8 cellular contexts compared by ENCODE assay signal in the genomic region with DNA sequence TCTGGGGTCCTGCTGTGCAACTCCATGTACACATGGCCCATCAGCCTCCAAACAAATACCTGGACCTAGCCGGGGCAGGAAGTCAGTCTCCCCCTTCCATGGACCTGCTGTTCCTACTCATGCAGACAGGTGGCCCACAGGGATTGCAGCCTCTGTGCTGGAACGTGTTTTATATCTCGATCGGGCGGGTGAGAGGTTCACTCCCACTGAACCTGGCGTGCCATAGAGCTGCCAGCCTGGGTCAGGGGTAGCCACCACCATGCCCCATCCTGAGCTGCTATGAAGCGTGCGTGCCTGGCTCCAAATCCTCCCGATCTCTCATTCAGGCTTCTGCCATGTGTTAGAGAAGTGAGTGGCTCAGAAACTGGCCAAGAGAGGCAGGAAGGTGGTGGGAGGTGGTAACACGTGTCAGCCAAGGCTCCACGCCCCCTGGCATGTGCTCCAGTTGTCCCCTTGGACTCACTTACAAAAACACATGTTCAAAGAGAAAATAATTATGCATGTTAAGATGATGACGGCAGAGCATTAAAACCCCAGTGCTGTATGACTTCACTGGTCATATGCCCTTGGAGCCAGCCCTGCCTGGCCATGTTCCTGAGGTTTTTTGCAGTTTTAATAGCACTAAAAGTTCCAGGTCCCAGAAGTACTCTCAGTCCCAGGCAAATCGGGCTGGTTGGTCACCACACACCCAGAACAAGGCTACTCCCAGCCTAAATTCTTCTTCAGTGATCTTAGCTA. TPM values are rescaled to one million over a fixed set of nuclear protein-coding genes. Genes with fewer than 3 reads are reported as not detected.
DNase-seq lines count a peak whose midpoint lies in the region; ATAC-seq, FAIRE-seq and TF ChIP-seq lines count a peak whose summit lies in the region.

No MANE protein-coding gene starts in this region.

- H3K27me3 ChIP-seq in HCT116 (ENCODE audit: insufficient read depth, low read length): no peaks in the 10 kb centered on the region
- no peaks in the 10 kb centered on the region for H3K27me3 ChIP-seq in astrocyte (ENCODE audit: insufficient read depth, low read length)
- no peaks in the 10 kb centered on the region for H3K27me3 ChIP-seq in stomach
- H3K27me3 ChIP-seq in thyroid gland: no peaks in the 10 kb centered on the region

- TF ChIP-seq RAD21 in HCT116 (IDR thresholded peaks at IDR 0.05; ENCODE audit: low read depth): peak; percentile 38

- H4K20me1 ChIP-seq in HCT116 (ENCODE audit: insufficient read depth) (no peaks in the 10 kb centered on the region; the same call in 1 of the 2 replicates), astrocyte (ENCODE audit: insufficient read depth, low read length) (peaks cover 75% of the 10 kb centered on the region)

- H3K9me3 ChIP-seq in HCT116 (ENCODE audit: control insufficient read depth in 1 of 2, insufficient read depth in 1 of 2, low read depth in 1 of 2, low read length in 2 of 2) (no peaks in the 10 kb centered on the region), astrocyte (ENCODE audit: insufficient read depth, low read depth, low read length) (no peaks in the 10 kb centered on the region), stomach (no peaks in the 10 kb centered on the region), thyroid gland (no peaks in the 10 kb centered on the region)

- 53 to 60% (median 55%) methylated on average over 8 to 13 of the region's 13 CpGs for WGBS in stomach, 5 donors
- 68 to 80% methylated on average over 11 to 13 of the region's 13 CpGs for WGBS in thyroid gland, 2 donors

- TF ChIP-seq CTCF in HCT116 (IDR thresholded peaks at IDR 0.05 in 2 of 3, conservative IDR thresholded peaks at IDR 0.05 in 1 of 3; ENCODE audit: borderline replicate concordance in 1 of 3, insufficient read depth in 1 of 3, low read depth in 2 of 3, low read length in 2 of 3) (peak; percentile 27 to 62 (median 55); a peak in 5 of 6 replicates), astrocyte (IDR thresholded peaks at IDR 0.05; ENCODE audit: insufficient read depth, low read depth, low read length) (no peak), stomach (IDR thresholded peaks at IDR 0.05) (peak in 5 of 7 experiments; percentile 42 to 66 (median 60)), thyroid gland (IDR thresholded peaks at IDR 0.05) (peak in 3 of 6 experiments; percentile 26 to 37 (median 32))

- no peak overlapping the region for H2AFZ ChIP-seq in HCT116 (ENCODE audit: low read depth, low read length, poor library complexity, severe bottlenecking)
- H2AFZ ChIP-seq in astrocyte (ENCODE audit: low read depth, low read length): no peak overlapping the region

- H3K27ac ChIP-seq in HCT116 (ENCODE audit: low read depth, low read length) (no peak overlapping the region), astrocyte (ENCODE audit: low read depth, low read length) (no peak overlapping the region), stomach (peak overlapping the region in 2 of 5 donors; percentile 70 to 80), thyroid gland (peak overlapping the region in 1 of 3 donors; percentile 24)

- H3K27ac Mint-ChIP-seq in astrocyte (ENCODE audit: unreplicated experiment): peak overlapping the region; percentile 72

- H3K4me3 Mint-ChIP-seq in astrocyte (ENCODE audit: unreplicated experiment): no peak overlapping the region

- CTCF ChIA-PET in HCT116 (lab: Charles Lee): interaction anchor here (1.3 kb wide), 1 partner anchor 93 kb away, joined by 4 read pairs; no protein-coding TSS in a partner anchor

- H3K36me3 ChIP-seq in HCT116 (ENCODE audit: control insufficient read depth in 1 of 2, insufficient read depth in 2 of 2, low read length in 2 of 2) (peaks cover 17 to 23% of the 10 kb centered on the region in 2 experiments), astrocyte (ENCODE audit: insufficient read depth, low read length) (peaks cover 34% of the 10 kb centered on the region), stomach (peaks cover 25 to 81% (median 78%) of the 10 kb centered on the region in 4 donors), thyroid gland (peaks cover 2 to 12% of the 10 kb centered on the region in 2 donors)

- intact Hi-C loops in HCT116 (cut with micrococcal nuclease): no loop called here
- intact Hi-C loops in stomach (cut with DNase I; ENCODE audit: low total_unique reads): loop anchor here (10.0 kb wide), 1 partner anchor 61 kb away; no protein-coding TSS in a partner anchor
- intact Hi-C loops in thyroid gland (cut with DNase I): no loop called here

- H3K9ac ChIP-seq in HCT116 (ENCODE audit: low read length): no peak overlapping the region
- no peak overlapping the region for H3K9ac ChIP-seq in astrocyte (ENCODE audit: low read length)

- POLR2A ChIA-PET in HCT116 (lab: Charles Lee): no interaction called here

- RAD21 ChIA-PET in HCT116 (lab: Charles Lee; ENCODE audit: low non-redundant PET in 1 of 2, low total read pairs in 2 of 2, uncharacterized antibody in 2 of 2, unreplicated experiment in 2 of 2): interaction anchor here in 1 of 2 experiments (1.7 kb wide), 1 partner anchor 114 kb away, joined by 5 read pairs; no protein-coding TSS in a partner anchor

- ATAC-seq in HCT116: peak; percentile 60
- ATAC-seq in HG03108 (IDR thresholded peaks at IDR 0.05; ENCODE audit: unreplicated experiment): no peak

- TF ChIP-seq POLR2A in HCT116 (IDR thresholded peaks at IDR 0.05; ENCODE audit: borderline replicate concordance, extremely low read depth, insufficient read depth, insufficient read length) (no peak), stomach (IDR thresholded peaks at IDR 0.05) (no peak), thyroid gland (IDR thresholded peaks at IDR 0.05) (no peak)

- DNase-seq in HCT116 (ENCODE audit: low read depth, low spot score) (no peak), astrocyte (ENCODE audit: low read depth) (peak; percentile 21), iPS-NIHi11 (ENCODE audit: low spot score) (peak; percentile 59), stomach (peak; percentile 51), SKM-1 (lab: John Stamatoyannopoulos, UW; ENCODE audit: unreplicated experiment) (no peak), thyroid gland (no peak)
- no peak for DNase-seq in stimulated activated CD4-positive, alpha-beta T cell treated with anti-CD3 and anti-CD28 coated beads, Interleukin-4, amount 100 ng/mL, for 1 hour

- no peaks in the 10 kb centered on the region for H3K27me3 Mint-ChIP-seq in astrocyte (ENCODE audit: low read depth, unreplicated experiment)

- peaks cover 18% of the 10 kb centered on the region; the same call in 1 of the 2 replicates for H3K79me2 ChIP-seq in HCT116 (ENCODE audit: insufficient read depth, low read length)
- H3K79me2 ChIP-seq in astrocyte (ENCODE audit: insufficient read depth, low read length): peaks cover 33% of the 10 kb centered on the region

- no peaks in the 10 kb centered on the region for H3K9me2 ChIP-seq in HCT116 (ENCODE audit: insufficient read depth)

- H3K36me3 Mint-ChIP-seq in astrocyte (ENCODE audit: low read depth, unreplicated experiment): peaks cover 28% of the 10 kb centered on the region

- no peak overlapping the region for H3K4me2 ChIP-seq in HCT116 (ENCODE audit: low read length)
- H3K4me2 ChIP-seq in astrocyte (ENCODE audit: low read length): no peak overlapping the region

- no TSS peak for BruUV-seq in HCT116 (replicated peaks; lab: Mats Ljungman, UMichigan)

- no peak for FAIRE-seq in astrocyte (lab: Jason Lieb, UNC)

- H3K4me3 ChIP-seq in HCT116 (replicated peaks in 1 of 2; ENCODE audit: low read depth in 1 of 2, low read length in 2 of 2): no peak overlapping the region
- no peak overlapping the region for H3K4me3 ChIP-seq in astrocyte (ENCODE audit: insufficient read depth, low read depth, low read length)
- H3K4me3 ChIP-seq in stomach: no peak overlapping the region
- H3K4me3 ChIP-seq in thyroid gland (replicated peaks in 1 of 3): no peak overlapping the region

- H3K4me1 Mint-ChIP-seq in astrocyte (ENCODE audit: low read depth, unreplicated experiment): peaks cover 28% of the 10 kb centered on the region

- H3K4me1 ChIP-seq in HCT116 (ENCODE audit: control insufficient read depth in 1 of 2, insufficient read depth in 2 of 2, low read length in 2 of 2) (no peaks in the 10 kb centered on the region), astrocyte (ENCODE audit: insufficient read depth, low read length) (no peaks in the 10 kb centered on the region), stomach (peaks cover 11 to 87% (median 43%) of the 10 kb centered on the region in 4 donors), thyroid gland (peaks cover 4 to 29% of the 10 kb centered on the region in 2 donors)

- TF ChIP-seq EP300 in stomach (IDR thresholded peaks at IDR 0.05): peak; percentile 68

- no peaks in the 10 kb centered on the region for H3K9me3 Mint-ChIP-seq in astrocyte (ENCODE audit: unreplicated experiment)

RNA-seq across cellular contexts. Expression of a gene that starts 30.6 kb away (rescaled TPM):
- total RNA-seq in HCT116 (2021; ENCODE audit: unreplicated experiment): 37.5 TPM
- 31.2 and 50.0 TPM in 2 replicates for polyA plus RNA-seq in HCT116 (2012)
- 4.1 and 5.7 TPM in 2 replicates for total RNA-seq in astrocyte
- 100 to 1,000 TPM; 173 to 386 (median 309) TPM for total RNA-seq in stomach
- 100 to 1,000 TPM in 2 of 3 donors, 10 to 100 TPM in 1; 79.3 to 193 (median 125) TPM for polyA plus RNA-seq in stomach
- 100 to 1,000 TPM in 3 of 4 donors, 10 to 100 TPM in 1; 91.1 to 123 (median 110) TPM for total RNA-seq in thyroid gland

RNA-seq across cellular contexts. Expression of a gene that starts 41.5 kb away (rescaled TPM):
- total RNA-seq in HCT116 (2021; ENCODE audit: unreplicated experiment) (273 TPM), astrocyte (398 and 411 TPM in 2 replicates), stomach (100 to 1,000 TPM in 4 of 5 donors, 10 to 100 TPM in 1; 78.8 to 545 (median 273) TPM), thyroid gland (100 to 1,000 TPM; 264 to 326 (median 298) TPM)
- polyA plus RNA-seq in HCT116 (2012): 137 and 219 TPM in 2 replicates
- polyA plus RNA-seq in stomach: 100 to 1,000 TPM; 126 to 371 (median 260) TPM

Comparison
In these comparisons a context has a peak if more than half of its experiments do, and no peak if none do; other contexts are left out.
1. DNase-seq: peak in astrocyte (single experiment), iPS-NIHi11 (single experiment) and stomach (single experiment); none in HCT116 (single experiment), SKM-1 (single experiment), stimulated activated CD4-positive, alpha-beta T cell treated with anti-CD3 and anti-CD28 coated beads, Interleukin-4, amount 100 ng/mL, for 1 hour (single experiment) and thyroid gland (0 of 2).